In the genomic region with DNA sequence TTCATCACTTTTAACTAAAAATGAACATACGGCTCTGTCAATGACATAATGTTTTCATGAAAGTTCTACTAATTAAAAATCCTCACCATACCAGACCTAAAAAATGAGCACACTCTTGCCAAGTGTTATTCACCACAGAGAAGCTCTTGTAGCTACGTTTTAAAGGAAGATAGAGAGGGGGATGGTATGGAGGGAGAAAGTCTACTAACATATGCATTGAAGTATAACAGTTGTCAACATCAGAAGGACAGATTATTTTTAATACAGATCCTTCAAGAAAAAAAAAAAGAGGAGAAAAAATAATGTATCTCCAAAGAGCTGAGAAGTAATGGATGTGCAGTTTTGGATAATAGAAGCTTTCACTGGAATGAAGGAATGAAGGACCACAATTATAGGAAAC, we compare ENCODE assay signal across 21 cellular contexts. TPM values are rescaled to one million over a fixed set of nuclear protein-coding genes. Genes with fewer than 3 reads are reported as not detected.
"Had no signal": no experiment of that assay in that cellular context is flagged by ENCODE, and none has a peak within 500 bp of the region (broad histone marks: within the 10 kb centered on the region; RNA-seq: fewer than 3 reads in every experiment).

No MANE protein-coding gene starts in this region.

- H3K4me3 ChIP-seq: breast epithelium, lung, transverse colon had no signal

- H3K9me3 ChIP-seq: breast epithelium, transverse colon had no signal

- H3K27me3 Mint-ChIP-seq: activated CD4-positive, alpha-beta T cell treated with anti-CD3 and anti-CD28 coated beads, Interleukin-2, amount 10 ng/mL, durations not matched to agents 24 days and 14 days; activated CD8-positive, alpha-beta T cell treated with anti-CD3 and anti-CD28 coated beads for 36 hours; effector memory CD8-positive, alpha-beta T cell had no signal

- H3K27ac Mint-ChIP-seq: activated CD4-positive, alpha-beta T cell treated with anti-CD3 and anti-CD28 coated beads, Interleukin-2, amount 10 ng/mL, durations not matched to agents 24 days and 14 days; activated CD8-positive, alpha-beta T cell treated with anti-CD3 and anti-CD28 coated beads for 36 hours; activated T-helper 2 cell treated with anti-CD3 and anti-CD28 coated beads, Interferon-gamma antibody, Interleukin-2, Interleukin-4, amounts not matched to agents 10 μg/mL and 5 μg/mL and 100 μg/mL, durations not matched to agents 14 hours and 24 hours and 36 hours; dendritic cell treated with granulocyte-macrophage colony-stimulating factor and Interleukin-4, amounts not matched to agents 40 ng/mL and 50 ng/mL, for 4 days; effector memory CD8-positive, alpha-beta T cell; T-helper 1 cell treated with Interleukin-12 subunit alpha and Interleukin-12 subunit beta and Interleukin-4 antibody, amounts not matched to agents 30 μg/mL and 1 μg/mL, for 36 hours had no signal

- ATAC-seq: activated CD8-positive, alpha-beta T cell treated with anti-CD3 and anti-CD28 coated beads for 36 hours; effector memory CD8-positive, alpha-beta T cell; left lobe of liver; stimulated activated naive CD8-positive, alpha-beta T cell treated with anti-CD3 and anti-CD28 coated beads, Interleukin-15, Interleukin-2, amounts not matched to agents 100 U/mL and 50 U/mL, for 24 hours had no signal

- H3K27ac ChIP-seq: breast epithelium, epithelial cell of prostate, transverse colon had no signal

- H3K9me3 Mint-ChIP-seq: activated CD4-positive, alpha-beta T cell treated with anti-CD3 and anti-CD28 coated beads, Interleukin-2, amount 10 ng/mL, durations not matched to agents 24 days and 14 days; dendritic cell treated with granulocyte-macrophage colony-stimulating factor and Interleukin-4, amounts not matched to agents 40 ng/mL and 50 ng/mL, for 4 days; T-helper 1 cell treated with Interleukin-12 subunit alpha and Interleukin-12 subunit beta and Interleukin-4 antibody, amounts not matched to agents 30 μg/mL and 1 μg/mL, for 36 hours had no signal

- DNase-seq: activated CD4-positive, alpha-beta T cell treated with anti-CD3 and anti-CD28 coated beads, Interleukin-2, amount 10 ng/mL, durations not matched to agents 24 days and 14 days; activated CD8-positive, alpha-beta T cell treated with anti-CD3 and anti-CD28 coated beads for 36 hours; activated naive CD4-positive, alpha-beta T cell treated with Interleukin-2 at 50 U/mL for 16 hours; activated T-cell treated with anti-CD3 and anti-CD28 coated beads, Interleukin-2, amount 50 U/mL, for 1 hour; aorta; effector memory CD8-positive, alpha-beta T cell; foreskin fibroblast; hippocampal formation; retina; stimulated activated CD4-positive, alpha-beta T cell treated with anti-CD3 and anti-CD28 coated beads, Interleukin-1b, Interleukin-23, amount 100 ng/mL, for 48 hours; stimulated activated naive CD8-positive, alpha-beta T cell treated with anti-CD3 and anti-CD28 coated beads, Interleukin-15, Interleukin-2, amounts not matched to agents 100 U/mL and 50 U/mL, for 24 hours; substantia nigra; transverse colon had no signal

- H3K4me1 Mint-ChIP-seq: activated CD4-positive, alpha-beta T cell treated with anti-CD3 and anti-CD28 coated beads, Interleukin-2, amount 10 ng/mL, durations not matched to agents 24 days and 14 days had no signal

- H3K36me3 ChIP-seq: breast epithelium, transverse colon had no signal

- H3K27me3 ChIP-seq: transverse colon had no signal

- H3K4me3 Mint-ChIP-seq: activated CD4-positive, alpha-beta T cell treated with anti-CD3 and anti-CD28 coated beads, Interleukin-2, amount 10 ng/mL, durations not matched to agents 24 days and 14 days; activated CD8-positive, alpha-beta T cell treated with anti-CD3 and anti-CD28 coated beads for 36 hours; dendritic cell treated with granulocyte-macrophage colony-stimulating factor and Interleukin-4, amounts not matched to agents 40 ng/mL and 50 ng/mL, for 4 days; effector memory CD8-positive, alpha-beta T cell; T-helper 1 cell treated with Interleukin-12 subunit alpha and Interleukin-12 subunit beta and Interleukin-4 antibody, amounts not matched to agents 30 μg/mL and 1 μg/mL, for 36 hours had no signal

- H3K4me1 ChIP-seq: breast epithelium, transverse colon had no signal

RNA-seq across cellular contexts. Expression of a gene that starts 1.5 kb away (rescaled TPM):
- total RNA-seq: activated CD4-positive, alpha-beta T cell treated with anti-CD3 and anti-CD28 coated beads, Interleukin-2, amount 10 ng/mL, durations not matched to agents 24 days and 14 days; activated CD8-positive, alpha-beta T cell treated with anti-CD3 and anti-CD28 coated beads for 36 hours; activated T-helper 2 cell treated with anti-CD3 and anti-CD28 coated beads, Interferon-gamma antibody, Interleukin-2, Interleukin-4, amounts not matched to agents 10 μg/mL and 5 μg/mL and 100 μg/mL, durations not matched to agents 14 hours and 24 hours and 36 hours; aorta; breast epithelium; left lobe of liver; myocyte had no signal
- polyA plus RNA-seq: aorta had no signal
